Comparison of ENCODE assay signal across 8 cellular contexts in genomic region chr2:70523996-70524965, GRCh38. TPM values are rescaled to one million over a fixed set of nuclear protein-coding genes. Genes with fewer than 3 reads are reported as not detected.
DNase-seq lines count a peak whose midpoint lies in the region; ATAC-seq lines count a peak whose summit lies in the region.

No MANE protein-coding gene starts in this region.

- ATAC-seq in central memory CD8-positive, alpha-beta T cell (replicated peaks; ENCODE audit: extremely low read depth, poor library complexity, severe bottlenecking), result peak; percentile 91
- ATAC-seq in HG02610 (IDR thresholded peaks at IDR 0.05; ENCODE audit: unreplicated experiment), result no peak

- H3K27ac Mint-ChIP-seq in central memory CD8-positive, alpha-beta T cell (ENCODE audit: low read depth), result peak overlapping the region; percentile 74

- H3K27me3 Mint-ChIP-seq in central memory CD8-positive, alpha-beta T cell, result no peaks in the 10 kb centered on the region

- H3K9me3 Mint-ChIP-seq in central memory CD8-positive, alpha-beta T cell, result no peaks in the 10 kb centered on the region

- H3K36me3 Mint-ChIP-seq in central memory CD8-positive, alpha-beta T cell (ENCODE audit: insufficient read depth), result peaks cover 1% of the 10 kb centered on the region

- H3K4me1 Mint-ChIP-seq in central memory CD8-positive, alpha-beta T cell, result peaks cover 18% of the 10 kb centered on the region

- DNase-seq in GM04503 (ENCODE audit: low read depth), result peak; percentile 78
- peak; percentile 90 for DNase-seq in RPMI7951 (ENCODE audit: low read depth)
- DNase-seq in central memory CD8-positive, alpha-beta T cell (ENCODE audit: low spot score in 2 of 2), result peak in 1 of 2 donors; percentile 43
- DNase-seq in myocyte (ENCODE audit: low read depth), result peak; percentile 66
- no peak for DNase-seq in effector CD8-positive, alpha-beta T cell (lab: John Stamatoyannopoulos, UW)
- DNase-seq in GM19238 (ENCODE audit: insufficient read length, low spot score), result no peak
- no peak for DNase-seq in cerebellar nuclear complex (lab: John Stamatoyannopoulos, UW)

- peak overlapping the region; percentile 66 for H3K4me3 Mint-ChIP-seq in central memory CD8-positive, alpha-beta T cell

RNA-seq across cellular contexts. Expression of gene TGFA, which starts 29.3 kb away (rescaled TPM):
- total RNA-seq in RPMI7951 (2014; rRNA removed; shearing (Covaris generic)), result 4.2 and 4.3 TPM in 2 replicates
- total RNA-seq in myocyte, result 0.19 and 0.21 TPM in 2 replicates
- 0.05 TPM for polyA plus RNA-seq in myocyte (2012)

Comparison
In these comparisons a context has a peak if more than half of its experiments do, and no peak if none do; other contexts are left out.
1. DNase-seq: peak in GM04503 (single experiment), RPMI7951 (single experiment) and myocyte (single experiment); none in effector CD8-positive, alpha-beta T cell (single experiment), GM19238 (single experiment) and cerebellar nuclear complex (0 of 2).